17 cellular contexts compared by ENCODE assay signal in genomic region chr16:73610160-73610559, GRCh38.
A peak's percentile ranks its signal among the peaks of the same experiment; 100 is the strongest.
DNase-seq lines count a peak whose midpoint lies in the region; ATAC-seq, FAIRE-seq and TF ChIP-seq lines count a peak whose summit lies in the region.
"Had no signal": no experiment of that assay in that cellular context is flagged by ENCODE, and none has a peak within 500 bp of the region (broad histone marks: within the 10 kb centered on the region; RNA-seq: fewer than 3 reads in every experiment).

No MANE protein-coding gene starts in this region.

- TF ChIP-seq EP300 in HepG2 (IDR thresholded peaks at IDR 0.05; ENCODE audit: low read depth in 2 of 2, low read length in 2 of 2) (no peak), HepG2 (CRISPR knock-in tag; IDR thresholded peaks at IDR 0.05; ENCODE audit: borderline replicate concordance) (no peak), upper lobe of left lung (IDR thresholded peaks at IDR 0.05) (no peak)

- H3K79me2 ChIP-seq in HepG2 (ENCODE audit: insufficient read depth, low read length): no peaks in the 10 kb centered on the region
- no peaks in the 10 kb centered on the region for H3K79me2 ChIP-seq in neural progenitor cell (ENCODE audit: low read depth)

- peaks cover 40% of the 10 kb centered on the region for H3K4me1 Mint-ChIP-seq in neural progenitor cell

- H3K27me3 ChIP-seq in HepG2 (ENCODE audit: control insufficient read depth in 1 of 2, insufficient read depth in 2 of 2, low read length in 2 of 2): peaks cover 0 to 47% of the 10 kb centered on the region in 2 experiments; a peak in 4 of 5 replicates
- no peaks in the 10 kb centered on the region for H3K27me3 ChIP-seq in right lobe of liver
- no peaks in the 10 kb centered on the region for H3K27me3 ChIP-seq in neural progenitor cell
- no peaks in the 10 kb centered on the region for H3K27me3 ChIP-seq in upper lobe of left lung
- H3K27me3 ChIP-seq in testis: no peaks in the 10 kb centered on the region

- H3K27ac Mint-ChIP-seq in neural progenitor cell: no peak overlapping the region

- no peak overlapping the region for H2AFZ ChIP-seq in HepG2 (ENCODE audit: low read length)
- peak overlapping the region; percentile 61 for H2AFZ ChIP-seq in neural progenitor cell (replicated peaks)

- H3K4me3 Mint-ChIP-seq in neural progenitor cell: no peak overlapping the region

- POLR2A ChIA-PET in HepG2 (lab: Yijun Ruan, JAX): no interaction called here

- H3K4me2 ChIP-seq in HepG2 (ENCODE audit: low read depth, low read length) (no peak overlapping the region), neural progenitor cell (no peak overlapping the region)
- H3K4me2 ChIP-seq: SK-N-SH had no signal

- H3K4me1 ChIP-seq in HepG2 (ENCODE audit: insufficient read depth, low read length) (no peaks in the 10 kb centered on the region), right lobe of liver (no peaks in the 10 kb centered on the region), neural progenitor cell (peaks cover 25% of the 10 kb centered on the region), upper lobe of left lung (no peaks in the 10 kb centered on the region), testis (no peaks in the 10 kb centered on the region)

- H3K9ac ChIP-seq in HepG2 (ENCODE audit: insufficient read depth, low read depth, low read length): no peak overlapping the region
- no peak overlapping the region for H3K9ac ChIP-seq in neural progenitor cell
- H3K9ac ChIP-seq: SK-N-SH had no signal

- FAIRE-seq in HepG2 (lab: Jason Lieb, UNC): no peak
- FAIRE-seq: G401.6, RCC 7860 had no signal

- no peak for TF ChIP-seq RAD21 in HepG2 (CRISPR knock-in tag; IDR thresholded peaks at IDR 0.05)

- TF ChIP-seq POLR2A in HepG2 (IDR thresholded peaks at IDR 0.05; ENCODE audit: insufficient read depth in 1 of 2, low read depth in 2 of 2, low read length in 2 of 2) (no peak), right lobe of liver (IDR thresholded peaks at IDR 0.05) (no peak), upper lobe of left lung (IDR thresholded peaks at IDR 0.05) (no peak), testis (IDR thresholded peaks at IDR 0.05) (no peak)

- H3K27ac ChIP-seq in HepG2 (ENCODE audit: extremely low read length, insufficient read depth, low read length) (no peak overlapping the region), right lobe of liver (no peak overlapping the region), neural progenitor cell (no peak overlapping the region), upper lobe of left lung (no peak overlapping the region), testis (no peak overlapping the region)

- H3K36me3 ChIP-seq in HepG2 (replicated peaks in 1 of 2; ENCODE audit: control insufficient read depth in 1 of 2, insufficient read depth in 2 of 2, low read length in 2 of 2) (no peaks in the 10 kb centered on the region), right lobe of liver (no peaks in the 10 kb centered on the region), neural progenitor cell (no peaks in the 10 kb centered on the region), upper lobe of left lung (no peaks in the 10 kb centered on the region), testis (ENCODE audit: low read depth, missing control alignments) (no peaks in the 10 kb centered on the region)

- BruUV-seq in HepG2 (replicated peaks; lab: Mats Ljungman, UMichigan): no TSS peak

- DNase-seq in HepG2 (ENCODE audit: low spot score): no peak
- DNase-seq in right lobe of liver: no peak
- peak; percentile 73 for DNase-seq in NCI-H460 (ENCODE audit: extremely low read depth, low read depth)
- DNase-seq in neural progenitor cell (ENCODE audit: low spot score): no peak
- DNase-seq in upper lobe of left lung: no peak
- no peak for DNase-seq in testis
- DNase-seq: Calu3, Karpas-422, NCI-H1105, NCI-H146, NCI-H2029, NCI-H748 treated with DMSO at 0.1 percent for 48 hours, SIG-M5, SK-N-SH had no signal

- no peaks in the 10 kb centered on the region for H3K9me3 Mint-ChIP-seq in neural progenitor cell

- CTCF ChIA-PET in HepG2 (lab: Yijun Ruan, JAX; ENCODE audit: low intra/inter-chr PET ratio, low total read pairs): no interaction called here

- intact Hi-C loops in HepG2 (cut with micrococcal nuclease; ENCODE audit: unreplicated experiment): no loop called here
- intact Hi-C loops in right lobe of liver (cut with DNase I): no loop called here
- intact Hi-C loops in testis (cut with DNase I; ENCODE audit: low total_unique reads): no loop called here

- H4K20me1 ChIP-seq in HepG2 (ENCODE audit: insufficient read depth, low read length): no peaks in the 10 kb centered on the region
- H4K20me1 ChIP-seq in neural progenitor cell (ENCODE audit: low read depth): no peaks in the 10 kb centered on the region

- in situ Hi-C loops in HepG2 (cut with HindIII; ENCODE audit: extremely low pct_ligation_motif_present, low pct_unique_long_range_greater_than_20kb): no loop called here

- H3K4me3 ChIP-seq in HepG2 (replicated peaks in 1 of 3; ENCODE audit: insufficient read depth in 1 of 3, low read depth in 2 of 3, low read length in 3 of 3): no peak overlapping the region
- H3K4me3 ChIP-seq in right lobe of liver: no peak overlapping the region
- H3K4me3 ChIP-seq in neural progenitor cell: no peak overlapping the region
- no peak overlapping the region for H3K4me3 ChIP-seq in upper lobe of left lung
- H3K4me3 ChIP-seq in testis: no peak overlapping the region

- no peak for TF ChIP-seq CTCF in HepG2 (CRISPR knock-in tag; IDR thresholded peaks at IDR 0.05)
- TF ChIP-seq CTCF in right lobe of liver (IDR thresholded peaks at IDR 0.05): no peak
- no peak for TF ChIP-seq CTCF in neural progenitor cell (IDR thresholded peaks at IDR 0.05)
- TF ChIP-seq CTCF in upper lobe of left lung (IDR thresholded peaks at IDR 0.05): no peak
- no peak for TF ChIP-seq CTCF in testis (IDR thresholded peaks at IDR 0.05)

- no peaks in the 10 kb centered on the region for H3F3A ChIP-seq in neural progenitor cell (ENCODE audit: low read depth)

- no peak for ATAC-seq in HepG2
- no peak for ATAC-seq in right lobe of liver
- ATAC-seq in HG03457 (IDR thresholded peaks at IDR 0.05; ENCODE audit: unreplicated experiment): no peak
- ATAC-seq in upper lobe of left lung (ENCODE audit: low FRiP score in 2 of 2): no peak

- no peaks in the 10 kb centered on the region for H3K36me3 Mint-ChIP-seq in neural progenitor cell

- WGBS in HepG2 (ENCODE audit: low lambda C conversion rate): 19% methylated on average over 9 of the region's 9 CpGs
- WGBS in right lobe of liver (ENCODE audit: insufficient coverage, low coverage, low lambda C conversion rate, missing lambda C conversion rate): 53% methylated on average over 9 of the region's 9 CpGs
- 47 to 49% methylated on average over 9 of the region's 9 CpGs for WGBS in upper lobe of left lung, 2 donors
- whole genome bisulfite sequencing in testis, 2 donors: 49 to 50% methylated on average over 9 of the region's 9 CpGs

- peaks cover 11% of the 10 kb centered on the region for H3K27me3 Mint-ChIP-seq in neural progenitor cell (ENCODE audit: insufficient read depth, low read depth)

- no peaks in the 10 kb centered on the region for H3K9me3 ChIP-seq in HepG2 (ENCODE audit: low read length)
- no peaks in the 10 kb centered on the region for H3K9me3 ChIP-seq in right lobe of liver
- no peaks in the 10 kb centered on the region for H3K9me3 ChIP-seq in neural progenitor cell (ENCODE audit: low read depth)
- H3K9me3 ChIP-seq in upper lobe of left lung: no peaks in the 10 kb centered on the region
- H3K9me3 ChIP-seq in testis: no peaks in the 10 kb centered on the region
- H3K9me3 ChIP-seq: SK-N-SH had no signal

TF ChIP-seq in HepG2, 621 proteins besides CTCF, POLR2A, EP300 and RAD21:
- TF ChIP-seq, protein P1, sequence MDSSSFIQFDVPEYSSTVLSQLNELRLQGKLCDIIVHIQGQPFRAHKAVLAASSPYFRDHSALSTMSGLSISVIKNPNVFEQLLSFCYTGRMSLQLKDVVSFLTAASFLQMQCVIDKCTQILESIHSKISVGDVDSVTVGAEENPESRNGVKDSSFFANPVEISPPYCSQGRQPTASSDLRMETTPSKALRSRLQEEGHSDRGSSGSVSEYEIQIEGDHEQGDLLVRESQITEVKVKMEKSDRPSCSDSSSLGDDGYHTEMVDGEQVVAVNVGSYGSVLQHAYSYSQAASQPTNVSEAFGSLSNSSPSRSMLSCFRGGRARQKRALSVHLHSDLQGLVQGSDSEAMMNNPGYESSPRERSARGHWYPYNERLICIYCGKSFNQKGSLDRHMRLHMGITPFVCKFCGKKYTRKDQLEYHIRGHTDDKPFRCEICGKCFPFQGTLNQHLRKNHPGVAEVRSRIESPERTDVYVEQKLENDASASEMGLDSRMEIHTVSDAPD (CRISPR knock-in tag; IDR thresholded peaks at IDR 0.05): no peak
- TF ChIP-seq EZH2 (conservative IDR thresholded peaks at IDR 0.05; ENCODE audit: low read depth, low read length): peak; percentile 67; the same call in 1 of the 2 replicates
TF ChIP-seq in HepG2: peak in this region for 1.
